1 cellular context compared by ENCODE assay signal in genomic region chr19:47668556-47668955, GRCh38. TPM values are rescaled to one million over a fixed set of nuclear protein-coding genes. Genes with fewer than 3 reads are reported as not detected.
"Had no signal": no experiment of that assay in that cellular context is flagged by ENCODE, and none has a peak within 500 bp of the region (broad histone marks: within the 10 kb centered on the region; RNA-seq: fewer than 3 reads in every experiment).

No MANE protein-coding gene starts in this region.

RNA-seq across cellular contexts. Expression of gene EHD2, which starts 44.7 kb away (rescaled TPM):
- total RNA-seq: OCI-LY7 had no signal
